ENCODE assay signal across 8 cellular contexts in genomic region chr9:136213733-136214132, GRCh38. TPM values are rescaled to one million over a fixed set of nuclear protein-coding genes. Genes with fewer than 3 reads are reported as not detected.
"Had no signal": no experiment of that assay in that cellular context is flagged by ENCODE, and none has a peak within 500 bp of the region (broad histone marks: within the 10 kb centered on the region; RNA-seq: fewer than 3 reads in every experiment).

No MANE protein-coding gene starts in this region.

- DNase-seq: GOT3, H7, KG1 had no signal

- H3K27ac Mint-ChIP-seq: IgD-negative memory B cell had no signal

- ATAC-seq: HCT116 had no signal

- H3K9me3 ChIP-seq: HAP-1 had no signal

- H3K27me3 Mint-ChIP-seq: IgD-negative memory B cell had no signal

- H3K9me3 Mint-ChIP-seq: IgD-negative memory B cell had no signal

- H3K4me1 ChIP-seq: HAP-1 had no signal

- H3K4me3 ChIP-seq: HAP-1 had no signal

RNA-seq across cellular contexts. Expression of gene LHX3, which starts 8.8 kb away (rescaled TPM):
- total RNA-seq: H4, HT-29 had no signal
- polyA plus RNA-seq: IgD-negative memory B cell had no signal
